35 cellular contexts compared by ENCODE assay signal in the genomic region with DNA sequence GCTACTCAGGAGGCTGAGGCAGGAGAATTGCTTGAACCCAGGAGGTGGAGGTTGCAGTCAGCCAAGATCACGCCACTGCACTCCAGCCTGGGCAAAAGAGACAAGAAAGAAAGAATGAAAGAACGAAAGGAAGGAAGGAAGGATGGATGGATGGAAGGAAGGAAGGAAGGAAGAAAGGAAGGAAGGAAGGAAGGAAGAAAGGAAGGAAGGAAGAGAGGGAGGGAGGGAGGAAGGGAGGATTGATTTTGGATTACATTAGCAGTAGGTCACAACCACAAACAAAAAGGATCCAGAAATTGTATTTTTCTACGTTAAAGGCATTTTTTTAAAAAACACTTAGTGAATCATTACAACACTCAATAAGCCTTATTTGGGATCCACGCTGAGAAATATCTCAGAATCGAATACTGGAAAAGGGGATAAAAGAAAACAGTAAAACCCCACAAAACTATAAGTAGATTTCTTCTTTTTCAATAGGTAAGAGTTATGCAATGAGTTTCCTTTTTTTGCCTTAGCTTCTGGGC.
"Had no signal": no experiment of that assay in that cellular context is flagged by ENCODE, and none has a peak within 500 bp of the region (broad histone marks: within the 10 kb centered on the region; RNA-seq: fewer than 3 reads in every experiment).

No MANE protein-coding gene starts in this region.

- DNase-seq: Karpas-422, Kasumi-1, MG63, MM.1S, MV-4-11, NCI-H1048, NCI-H1092, NCI-H1092 treated with DMSO at 0.1 percent for 48 hours, NCI-H1105, NCI-H1105 treated with DMSO at 0.1 percent for 48 hours, NCI-H1417, NCI-H1417 treated with DMSO at 0.1 percent for 48 hours, NCI-H1436, NCI-H1436 treated with DMSO at 0.1 percent for 48 hours, NCI-H146, NCI-H1694, NCI-H1694 treated with DMSO at 0.1 percent for 48 hours, NCI-H187, NCI-H187 treated with DMSO at 0.1 percent for 48 hours, NCI-H1930, NCI-H2029, NCI-H2029 treated with DMSO at 0.1 percent for 48 hours, NCI-H2081, NCI-H2081 treated with DMSO at 0.1 percent for 48 hours, NCI-H2107, NCI-H2171, NCI-H2171 treated with DMSO at 0.1 percent for 48 hours, NCI-H2227 treated with DMSO at 0.1 percent for 48 hours, NCI-H226, NCI-H345, NCI-H446, NCI-H446 treated with DMSO at 0.1 percent for 48 hours, NCI-H510A, NCI-H510A treated with DMSO at 0.1 percent for 48 hours, NCI-H524 had no signal

- H3K9me3 ChIP-seq: MG63 had no signal

- H3K4me3 ChIP-seq: MG63 had no signal

- H3K36me3 ChIP-seq: MG63 had no signal
